In the genomic region with DNA sequence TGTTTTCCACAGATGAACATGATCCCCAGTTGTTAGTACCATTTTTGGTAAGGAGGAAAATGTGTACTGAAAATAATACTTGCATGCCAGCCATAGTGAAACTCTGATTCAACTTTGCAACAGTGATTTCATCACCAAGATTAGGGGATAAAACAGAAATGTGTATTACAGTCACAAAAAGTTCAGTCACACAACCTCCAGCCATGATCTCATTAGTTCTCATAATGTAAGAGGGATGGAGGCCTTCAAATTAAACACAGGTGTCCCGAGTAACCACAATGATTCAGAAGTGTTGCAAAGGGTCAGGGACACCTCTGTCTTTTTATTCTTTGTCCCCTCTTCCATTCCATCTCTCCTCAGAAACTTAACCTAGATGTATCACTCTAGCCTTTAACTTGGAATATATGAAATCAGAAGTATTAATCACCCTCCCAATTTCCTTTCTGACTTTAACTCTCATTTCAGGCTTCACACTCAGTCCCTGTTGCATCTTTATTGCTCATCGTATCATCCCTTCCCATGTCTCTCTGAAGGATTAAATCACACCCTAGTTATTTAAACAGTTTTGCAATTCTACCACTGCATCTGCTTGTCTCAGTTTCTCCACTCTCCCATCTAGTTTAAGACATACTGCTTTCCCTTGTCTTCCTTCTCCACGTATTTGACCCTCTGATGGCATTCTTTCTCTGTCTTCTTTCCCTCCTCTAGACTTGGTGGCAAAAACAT, we compare ENCODE assay signal across 9 cellular contexts.
A peak's percentile ranks its signal among the peaks of the same experiment; 100 is the strongest.
DNase-seq lines count a peak whose midpoint lies in the region; ATAC-seq and TF ChIP-seq lines count a peak whose summit lies in the region.
"Had no signal": no experiment of that assay in that cellular context is flagged by ENCODE, and none has a peak within 500 bp of the region (broad histone marks: within the 10 kb centered on the region; RNA-seq: fewer than 3 reads in every experiment).

No MANE protein-coding gene starts in this region.

- intact Hi-C loops in mucosa of descending colon (cut with DNase I, micrococcal nuclease), result no loop called here

- H3K4me2 ChIP-seq in skeletal muscle satellite cell (ENCODE audit: low read length), result peak overlapping the region; percentile 36

- H3K4me3 ChIP-seq in adipocyte (ENCODE audit: low read length) (peak overlapping the region; percentile 62), skeletal muscle satellite cell (ENCODE audit: low read length) (no peak overlapping the region), mucosa of descending colon (no peak overlapping the region)
- H3K4me3 ChIP-seq: skin epidermis had no signal

- H3K4me1 ChIP-seq in adipocyte (ENCODE audit: control insufficient read depth, insufficient read depth, low read length), result peaks cover 25% of the 10 kb centered on the region
- H3K4me1 ChIP-seq in skeletal muscle satellite cell (ENCODE audit: control insufficient read depth, insufficient read depth, low read length), result peaks cover 73% of the 10 kb centered on the region
- no peaks in the 10 kb centered on the region for H3K4me1 ChIP-seq in mucosa of descending colon (ENCODE audit: low read depth)

- peak; percentile 1 for DNase-seq in activated CD8-positive, alpha-beta memory T cell treated with anti-CD3 and anti-CD28 coated beads, Interleukin-2, amount 50 U/mL, for 24 hours (ENCODE audit: extremely low read depth)
- no peak for DNase-seq in activated CD8-positive, alpha-beta memory T cell treated with anti-CD3 and anti-CD28 coated beads for 24 hours
- peak; percentile 97 for DNase-seq in adipocyte (ENCODE audit: low read depth)
- DNase-seq in NCI-H2081 treated with DMSO at 0.1 percent for 48 hours (lab: John Stamatoyannopoulos, UW), result no peak
- no peak for DNase-seq in superior temporal gyrus (ENCODE audit: extremely low spot score)
- DNase-seq in mucosa of descending colon, result no peak

- no peak for TF ChIP-seq CTCF in mucosa of descending colon (IDR thresholded peaks at IDR 0.05)

- no peaks in the 10 kb centered on the region for H3K27me3 ChIP-seq in adipocyte (replicated peaks; ENCODE audit: control insufficient read depth, insufficient read depth, low read length)
- no peaks in the 10 kb centered on the region for H3K27me3 ChIP-seq in skeletal muscle satellite cell (ENCODE audit: control insufficient read depth, insufficient read depth, low read length)

- H3K36me3 ChIP-seq in adipocyte (ENCODE audit: control insufficient read depth, insufficient read depth, low read length, severe bottlenecking) (no peaks in the 10 kb centered on the region), skeletal muscle satellite cell (ENCODE audit: insufficient read depth, low read length) (peaks cover 25% of the 10 kb centered on the region), mucosa of descending colon (ENCODE audit: low read depth) (no peaks in the 10 kb centered on the region)

- H3K9ac ChIP-seq in adipocyte (ENCODE audit: low read length), result peak overlapping the region; percentile 75
- peak overlapping the region; percentile 85 for H3K9ac ChIP-seq in skeletal muscle satellite cell (ENCODE audit: low read depth, low read length)

- peak; percentile 56 for ATAC-seq in HG02943 (IDR thresholded peaks at IDR 0.05; ENCODE audit: low read depth, unreplicated experiment)
- ATAC-seq in mucosa of descending colon, result no peak

- H3K9me3 ChIP-seq in adipocyte (ENCODE audit: control insufficient read depth, low read length), result no peaks in the 10 kb centered on the region
- no peaks in the 10 kb centered on the region for H3K9me3 ChIP-seq in skeletal muscle satellite cell (replicated peaks; ENCODE audit: low read length)
- no peaks in the 10 kb centered on the region for H3K9me3 ChIP-seq in mucosa of descending colon

Comparison
In these comparisons a context has a peak if more than half of its experiments do, and no peak if none do; other contexts are left out.
1. DNase-seq: peak in activated CD8-positive, alpha-beta memory T cell treated with anti-CD3 and anti-CD28 coated beads, Interleukin-2, amount 50 U/mL, for 24 hours (single experiment) and adipocyte (single experiment); none in activated CD8-positive, alpha-beta memory T cell treated with anti-CD3 and anti-CD28 coated beads for 24 hours (single experiment), NCI-H2081 treated with DMSO at 0.1 percent for 48 hours (single experiment), superior temporal gyrus (single experiment) and mucosa of descending colon (0 of 3).